ENCODE assay signal across 8 cellular contexts in genomic region chr5:96876982-96877469, GRCh38. TPM values are rescaled to one million over a fixed set of nuclear protein-coding genes. Genes with fewer than 3 reads are reported as not detected.
DNase-seq lines count a peak whose midpoint lies in the region; ATAC-seq, FAIRE-seq and TF ChIP-seq lines count a peak whose summit lies in the region.
"Not testable (repeated sequence)": the region's sequence is repeated elsewhere in the genome, so short reads cannot be mapped to it uniquely, and the experiment has no call there.

No MANE protein-coding gene starts in this region.

- H3K4me1 ChIP-seq in A549, result peaks cover 17% of the 10 kb centered on the region; the same call in 2 of the 3 replicates
- H3K4me1 ChIP-seq in right lobe of liver, result not testable (repeated sequence)
- peaks cover 32% of the 10 kb centered on the region for H3K4me1 ChIP-seq in skeletal muscle satellite cell (ENCODE audit: control insufficient read depth, insufficient read depth, low read length)

- peaks cover 32% of the 10 kb centered on the region for H3K36me3 ChIP-seq in KOPT-K1 (ENCODE audit: insufficient read depth, low read length)
- H3K36me3 ChIP-seq in right lobe of liver; skeletal muscle satellite cell (ENCODE audit: insufficient read depth, low read length): not testable (repeated sequence)

- not testable (repeated sequence) for H3K9me3 ChIP-seq in A549; KOPT-K1 (ENCODE audit: insufficient read depth, low read length, poor library complexity, severe bottlenecking); right lobe of liver; skeletal muscle satellite cell (replicated peaks; ENCODE audit: low read length)

- not testable (repeated sequence) for H3K9me3 Mint-ChIP-seq in T-helper 1 cell treated with Interleukin-12 subunit alpha and Interleukin-12 subunit beta and Interleukin-4 antibody, amounts not matched to agents 30 μg/mL and 1 μg/mL, for 36 hours; activated naive CD8-positive, alpha-beta T cell treated with anti-CD3 and anti-CD28 coated beads for 36 hours

- peak overlapping the region; percentile 90 for H3K4me3 Mint-ChIP-seq in T-helper 1 cell treated with Interleukin-12 subunit alpha and Interleukin-12 subunit beta and Interleukin-4 antibody, amounts not matched to agents 30 μg/mL and 1 μg/mL, for 36 hours
- H3K4me3 Mint-ChIP-seq in activated naive CD8-positive, alpha-beta T cell treated with anti-CD3 and anti-CD28 coated beads for 36 hours, result peak overlapping the region; percentile 92

- CTCF ChIA-PET in A549 (lab: Yijun Ruan, JAX), result interaction anchor here (1.4 to 2.8 kb wide), 6 partner anchors 9 to 286 kb away, joined by 4 to 15 read pairs (median 5); partner anchors contain the start of genes ERAP1 and LIX1

- not testable (repeated sequence) for H3K27me3 Mint-ChIP-seq in T-helper 1 cell treated with Interleukin-12 subunit alpha and Interleukin-12 subunit beta and Interleukin-4 antibody, amounts not matched to agents 30 μg/mL and 1 μg/mL, for 36 hours (ENCODE audit: low read depth); activated naive CD8-positive, alpha-beta T cell treated with anti-CD3 and anti-CD28 coated beads for 36 hours

- H3K27ac Mint-ChIP-seq in T-helper 1 cell treated with Interleukin-12 subunit alpha and Interleukin-12 subunit beta and Interleukin-4 antibody, amounts not matched to agents 30 μg/mL and 1 μg/mL, for 36 hours, result peak overlapping the region; percentile 98
- H3K27ac Mint-ChIP-seq in activated naive CD8-positive, alpha-beta T cell treated with anti-CD3 and anti-CD28 coated beads for 36 hours, result peak overlapping the region; percentile 99

- peak overlapping the region; percentile 82 for H3K9ac ChIP-seq in skeletal muscle satellite cell (ENCODE audit: low read depth, low read length)

- ATAC-seq in A549, result peak in 1 of 2 experiments; percentile 45; a peak in 3 of 6 replicates
- peak; percentile 20 for ATAC-seq in GM18511 (IDR thresholded peaks at IDR 0.05; ENCODE audit: unreplicated experiment)
- peak; percentile 26 to 60 (median 47) for ATAC-seq in right lobe of liver

- H3K27me3 ChIP-seq in right lobe of liver; skeletal muscle satellite cell (ENCODE audit: control insufficient read depth, insufficient read depth, low read length): not testable (repeated sequence)

- TF ChIP-seq RAD21 in A549 (conservative IDR thresholded peaks at IDR 0.05 in 1 of 2, IDR thresholded peaks at IDR 0.05 in 1 of 2), result not testable (repeated sequence)

- TF ChIP-seq POLR2A in A549 (IDR thresholded peaks at IDR 0.05; ENCODE audit: low read length); right lobe of liver (IDR thresholded peaks at IDR 0.05): not testable (repeated sequence)

- not testable (repeated sequence) for TF ChIP-seq EP300 in A549 (IDR thresholded peaks at IDR 0.05)

- TF ChIP-seq CTCF in A549 (IDR thresholded peaks at IDR 0.05); epithelial cell of proximal tubule (conservative IDR thresholded peaks at IDR 0.05; ENCODE audit: low read depth, low read length); right lobe of liver (IDR thresholded peaks at IDR 0.05): not testable (repeated sequence)

- FAIRE-seq in A549 (lab: Jason Lieb, UNC), result not testable (repeated sequence)

- peak overlapping the region; percentile 80 for H3K4me2 ChIP-seq in A549
- peak overlapping the region; percentile 91 for H3K4me2 ChIP-seq in skeletal muscle satellite cell (ENCODE audit: low read length)

- H3K4me3 ChIP-seq in A549, result peak overlapping the region; percentile 50
- H3K4me3 ChIP-seq in epithelial cell of proximal tubule (ENCODE audit: low read depth, low read length), result peak overlapping the region; percentile 58
- peak overlapping the region; percentile 47 to 73 (median 62) for H3K4me3 ChIP-seq in right lobe of liver
- peak overlapping the region; percentile 83 for H3K4me3 ChIP-seq in skeletal muscle satellite cell (ENCODE audit: low read length)

- peaks cover 61% of the 10 kb centered on the region for H3K4me1 Mint-ChIP-seq in T-helper 1 cell treated with Interleukin-12 subunit alpha and Interleukin-12 subunit beta and Interleukin-4 antibody, amounts not matched to agents 30 μg/mL and 1 μg/mL, for 36 hours (ENCODE audit: low read depth)
- peaks cover 65% of the 10 kb centered on the region for H3K4me1 Mint-ChIP-seq in activated naive CD8-positive, alpha-beta T cell treated with anti-CD3 and anti-CD28 coated beads for 36 hours

- POLR2A ChIA-PET in A549 (lab: Yijun Ruan, JAX), result interaction anchor here (1.8 to 2.5 kb wide), 2 partner anchors 59 to 69 kb away, joined by 5 to 7 read pairs; partner anchors contain the start of genes ERAP1 and LNPEP

- H3K27ac ChIP-seq in A549, result peak overlapping the region; percentile 76 to 84
- peak overlapping the region; percentile 88 for H3K27ac ChIP-seq in KOPT-K1 (ENCODE audit: low read depth, low read length, poor library complexity, severe bottlenecking)
- H3K27ac ChIP-seq in right lobe of liver, result peak overlapping the region; percentile 58 to 85 (median 79)

- peaks cover 32% of the 10 kb centered on the region for H3K36me3 Mint-ChIP-seq in T-helper 1 cell treated with Interleukin-12 subunit alpha and Interleukin-12 subunit beta and Interleukin-4 antibody, amounts not matched to agents 30 μg/mL and 1 μg/mL, for 36 hours (ENCODE audit: low read depth)
- H3K36me3 Mint-ChIP-seq in activated naive CD8-positive, alpha-beta T cell treated with anti-CD3 and anti-CD28 coated beads for 36 hours, result peaks cover 26% of the 10 kb centered on the region

- intact Hi-C loops in right lobe of liver (cut with DNase I), result not testable (repeated sequence)

- DNase-seq in A549 (ENCODE audit: low read depth in 1 of 2, low spot score in 1 of 2); activated naive CD8-positive, alpha-beta T cell treated with anti-CD3 and anti-CD28 coated beads for 36 hours; epithelial cell of proximal tubule (ENCODE audit: low read depth); right lobe of liver: not testable (repeated sequence)

- WGBS in A549 (ENCODE audit: missing lambda C conversion rate), result 3% methylated on average over 12 of the region's 12 CpGs
- 23% methylated on average over 12 of the region's 12 CpGs for WGBS in right lobe of liver (ENCODE audit: insufficient coverage, low coverage, low lambda C conversion rate, missing lambda C conversion rate)

RNA-seq across cellular contexts. Expression of gene ERAP2, which starts 0.7 kb away (rescaled TPM):
- polyA plus RNA-seq in A549 (2011; rRNA removed) (2.2 and 3.3 TPM in 2 replicates), A549 (2017; fragmentation: RNase III; extraction: RNeasy Plus Mini Kit Qiagen cat#74134 plus additional on column Dnase treatment) (0.96 to 1.5 TPM (median 1.0 TPM) in 3 replicates)
- 0.28 and 0.36 TPM in 2 replicates for polyA plus RNA-seq in A549 (2012; cell fraction: cytosol; rRNA removed)
- 0.44 and 0.67 TPM in 2 replicates for polyA plus RNA-seq in A549 (2012; cell fraction: nucleus; rRNA removed)
- 3.3 and 3.5 TPM in 2 replicates for polyA minus RNA-seq in A549 (2011; rRNA and poly(A)+ RNA removed)
- total RNA-seq in activated naive CD8-positive, alpha-beta T cell treated with anti-CD3 and anti-CD28 coated beads for 36 hours, result 10 to 100 TPM; 44.8 to 47.1 TPM
- total RNA-seq in epithelial cell of proximal tubule (28.0 and 45.6 TPM in 2 replicates), right lobe of liver (10 to 100 TPM in 2 of 6 experiments, 1 to 10 TPM in 4; 1.5 to 13.3 (median 8.4) TPM)
- 20.5 and 37.8 TPM in 2 replicates for total RNA-seq in skeletal muscle satellite cell (2012; rRNA removed)

RNA-seq across cellular contexts. Expression of gene LNPEP, which starts 58.9 kb away (rescaled TPM):
- polyA plus RNA-seq in A549 (2011; rRNA removed), result 19.1 and 19.7 TPM in 2 replicates
- 2.0 and 2.3 TPM in 2 replicates for polyA plus RNA-seq in A549 (2012; cell fraction: cytosol; rRNA removed)
- 3.4 and 5.1 TPM in 2 replicates for polyA plus RNA-seq in A549 (2012; cell fraction: nucleus; rRNA removed)
- 5.9 to 6.4 TPM (median 6.2 TPM) in 3 replicates for polyA plus RNA-seq in A549 (2017; fragmentation: RNase III; extraction: RNeasy Plus Mini Kit Qiagen cat#74134 plus additional on column Dnase treatment)
- polyA minus RNA-seq in A549 (2011; rRNA and poly(A)+ RNA removed), result 38.9 and 39.9 TPM in 2 replicates
- total RNA-seq in activated naive CD8-positive, alpha-beta T cell treated with anti-CD3 and anti-CD28 coated beads for 36 hours, result 10 to 100 TPM; 41.4 to 41.5 TPM
- total RNA-seq in epithelial cell of proximal tubule, result 16.1 and 21.4 TPM in 2 replicates
- 10 to 100 TPM in 2 of 6 experiments, 1 to 10 TPM in 4; 7.5 to 11.2 (median 9.9) TPM for total RNA-seq in right lobe of liver
- 28.4 and 30.7 TPM in 2 replicates for total RNA-seq in skeletal muscle satellite cell (2012; rRNA removed)
